ENCODE assay signal across 11 cellular contexts in the genomic region with DNA sequence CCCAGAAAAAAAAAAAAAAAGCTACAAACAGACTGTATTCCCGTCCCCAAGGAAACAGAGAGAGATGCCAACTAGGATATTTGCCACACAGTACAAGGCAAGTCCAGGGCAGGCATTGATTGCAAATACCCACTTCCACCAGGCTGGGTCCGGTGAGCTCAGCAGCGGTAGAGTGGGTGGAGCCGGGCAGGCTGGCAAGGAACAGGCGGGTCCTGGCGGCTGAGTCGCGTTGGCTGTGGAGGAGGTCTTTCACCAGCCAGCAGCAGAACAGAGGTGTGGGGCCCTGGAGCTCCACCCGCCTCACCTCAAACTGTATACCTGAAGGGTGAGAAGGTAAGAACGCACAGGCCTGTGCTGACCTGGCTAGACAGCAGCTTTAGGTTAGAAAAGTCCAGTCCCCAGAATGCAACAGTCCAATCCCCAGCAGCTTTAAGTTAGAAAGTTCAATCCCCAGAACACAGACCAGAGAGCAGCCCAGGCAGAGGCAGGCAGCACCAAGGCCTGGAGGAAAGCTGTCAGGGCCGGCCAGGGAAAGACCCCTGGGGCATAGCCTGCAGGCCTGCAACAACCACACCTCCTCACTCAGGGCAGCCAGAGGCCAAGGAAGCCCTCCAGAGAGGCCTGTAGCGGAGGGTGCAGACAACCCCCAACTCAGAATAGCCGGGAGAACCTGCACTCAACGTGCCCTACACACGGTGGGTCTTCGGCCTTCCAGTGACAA. TPM values are rescaled to one million over a fixed set of nuclear protein-coding genes. Genes with fewer than 3 reads are reported as not detected.
DNase-seq lines count a peak whose midpoint lies in the region; ATAC-seq, FAIRE-seq and TF ChIP-seq lines count a peak whose summit lies in the region.
"Had no signal": no experiment of that assay in that cellular context is flagged by ENCODE, and none has a peak within 500 bp of the region (broad histone marks: within the 10 kb centered on the region; RNA-seq: fewer than 3 reads in every experiment).

No MANE protein-coding gene starts in this region.

- intact Hi-C loops in activated naive CD4-positive, alpha-beta T cell treated with anti-CD3 and anti-CD28 coated beads for 36 hours (cut with micrococcal nuclease): no loop called here
- intact Hi-C loops in activated CD4-positive, alpha-beta memory T cell treated with anti-CD3 and anti-CD28 coated beads for 36 hours (cut with micrococcal nuclease): no loop called here
- intact Hi-C loops in kidney (cut with DNase I): no loop called here

- POLR2A ChIA-PET in activated CD4-positive, alpha-beta memory T cell treated with anti-CD3 and anti-CD28 coated beads for 36 hours (lab: Charles Lee): interaction anchor here (1.1 to 1.5 kb wide), 4 partner anchors 10 to 24 kb away, joined by 3 to 7 read pairs (median 4); a partner anchor contains a TSS

- H4K8ac ChIP-seq in mesenchymal stem cell (ENCODE audit: low read length): no peak overlapping the region

- peaks cover 42% of the 10 kb centered on the region for H3K36me3 Mint-ChIP-seq in activated naive CD4-positive, alpha-beta T cell treated with anti-CD3 and anti-CD28 coated beads for 36 hours (ENCODE audit: low read depth)
- peaks cover 62% of the 10 kb centered on the region for H3K36me3 Mint-ChIP-seq in activated CD4-positive, alpha-beta memory T cell treated with anti-CD3 and anti-CD28 coated beads for 36 hours
- peaks cover 53 to 73% of the 10 kb centered on the region in 2 donors for H3K36me3 Mint-ChIP-seq in stimulated activated naive B cell treated with anti-CD40 and anti-IgM and Interleukin-4, amounts not matched to agents 10 μg/mL and 1 μg/mL and 100 μg/mL, for 72 hours

- H2AFZ ChIP-seq in mesenchymal stem cell (ENCODE audit: low read depth, low read length): no peak overlapping the region

- no peak for TF ChIP-seq CTCF in kidney (IDR thresholded peaks at IDR 0.05; ENCODE audit: borderline replicate concordance, extremely low read depth, insufficient read depth)

- no peak overlapping the region for H3K14ac ChIP-seq in mesenchymal stem cell (ENCODE audit: low read length in 2 of 2)

- H3K4me3 Mint-ChIP-seq in activated naive CD4-positive, alpha-beta T cell treated with anti-CD3 and anti-CD28 coated beads for 36 hours: peak overlapping the region; percentile 47
- H3K4me3 Mint-ChIP-seq in activated CD4-positive, alpha-beta memory T cell treated with anti-CD3 and anti-CD28 coated beads for 36 hours: peak overlapping the region; percentile 77
- peak overlapping the region in 1 of 2 donors; percentile 8 for H3K4me3 Mint-ChIP-seq in stimulated activated naive B cell treated with anti-CD40 and anti-IgM and Interleukin-4, amounts not matched to agents 10 μg/mL and 1 μg/mL and 100 μg/mL, for 72 hours

- no peak overlapping the region for H2BK15ac ChIP-seq in mesenchymal stem cell (ENCODE audit: low read depth, poor library complexity, severe bottlenecking)

- H3K4me1 ChIP-seq in kidney (ENCODE audit: control insufficient read depth in 1 of 2, insufficient read depth in 1 of 2, low read depth in 1 of 2, low read length in 2 of 2) (no peaks in the 10 kb centered on the region), mesenchymal stem cell (ENCODE audit: control insufficient read depth, insufficient read depth, low read depth, low read length) (no peaks in the 10 kb centered on the region)
- H3K4me1 ChIP-seq: esophagus muscularis mucosa, right atrium auricular region had no signal

- no peak overlapping the region for H2BK5ac ChIP-seq in mesenchymal stem cell (ENCODE audit: low read depth, low read length, poor library complexity, severe bottlenecking)

- H3K36me3 ChIP-seq in kidney (ENCODE audit: control insufficient read depth in 1 of 2, insufficient read depth in 2 of 2, low read length in 2 of 2) (no peaks in the 10 kb centered on the region), mesenchymal stem cell (ENCODE audit: control insufficient read depth in 1 of 2, insufficient read depth in 2 of 2, low read depth in 1 of 2, low read length in 2 of 2) (peaks cover 21 to 26% of the 10 kb centered on the region in 2 experiments)
- H3K36me3 ChIP-seq: right atrium auricular region had no signal

- H3K18ac ChIP-seq in mesenchymal stem cell (ENCODE audit: low read depth in 1 of 2, low read length in 2 of 2): no peak overlapping the region

- no peak overlapping the region for H3K4me2 ChIP-seq in mesenchymal stem cell (ENCODE audit: low read length, poor library complexity, severe bottlenecking)

- ATAC-seq in stimulated activated naive B cell treated with anti-CD40 and anti-IgM and Interleukin-4, amounts not matched to agents 10 μg/mL and 1 μg/mL and 100 μg/mL, for 72 hours (replicated peaks): no peak
- ATAC-seq: K562 had no signal

- CTCF ChIA-PET in activated naive CD4-positive, alpha-beta T cell treated with anti-CD3 and anti-CD28 coated beads for 36 hours (lab: Charles Lee): interaction anchor here (1.1 to 1.2 kb wide), 2 partner anchors 18 to 45 kb away, joined by 3 to 4 read pairs; no protein-coding TSS in a partner anchor
- CTCF ChIA-PET in activated CD4-positive, alpha-beta memory T cell treated with anti-CD3 and anti-CD28 coated beads for 36 hours (lab: Charles Lee): interaction anchor here (0.6 to 2.0 kb wide), 4 partner anchors 10 to 46 kb away, joined by 4 to 7 read pairs (median 4); a partner anchor contains a TSS

- no peak overlapping the region for H3K4me3 ChIP-seq in kidney (ENCODE audit: low read length in 2 of 2)
- H3K4me3 ChIP-seq in mesenchymal stem cell (ENCODE audit: insufficient read depth in 1 of 2, low read depth in 1 of 2, low read length in 2 of 2): no peak overlapping the region
- H3K4me3 ChIP-seq: esophagus muscularis mucosa, K562, right atrium auricular region had no signal

- no peak overlapping the region for H3K27ac ChIP-seq in kidney (ENCODE audit: low read depth in 2 of 2, low read length in 2 of 2)
- H3K27ac ChIP-seq in mesenchymal stem cell (ENCODE audit: low read length, poor library complexity, severe bottlenecking): no peak overlapping the region
- H3K27ac ChIP-seq: esophagus muscularis mucosa, right atrium auricular region had no signal

- H3K23ac ChIP-seq in mesenchymal stem cell (ENCODE audit: low read length in 2 of 2): no peak overlapping the region

- no peak for DNase-seq in activated naive CD4-positive, alpha-beta T cell treated with anti-CD3 and anti-CD28 coated beads for 36 hours
- no peak for DNase-seq in activated naive CD4-positive, alpha-beta T cell treated with anti-CD3 and anti-CD28 coated beads, Interleukin-2, amount 50 U/mL, for 16 hours
- DNase-seq in activated CD4-positive, alpha-beta memory T cell treated with anti-CD3 and anti-CD28 coated beads for 36 hours: peak; percentile 78
- DNase-seq in kidney (peak; percentile 72), mesenchymal stem cell (no peak), SHP77 (lab: John Stamatoyannopoulos, UW) (no peak), kidney glomerular epithelial cell (lab: John Stamatoyannopoulos, UW) (no peak)
- no peak for DNase-seq in stimulated activated naive B cell treated with anti-CD40 and anti-IgM and Interleukin-4, amounts not matched to agents 10 μg/mL and 1 μg/mL and 100 μg/mL, for 72 hours

- no peak overlapping the region for H3K27ac Mint-ChIP-seq in activated naive CD4-positive, alpha-beta T cell treated with anti-CD3 and anti-CD28 coated beads for 36 hours
- peak overlapping the region; percentile 92 for H3K27ac Mint-ChIP-seq in activated CD4-positive, alpha-beta memory T cell treated with anti-CD3 and anti-CD28 coated beads for 36 hours
- H3K27ac Mint-ChIP-seq in stimulated activated naive B cell treated with anti-CD40 and anti-IgM and Interleukin-4, amounts not matched to agents 10 μg/mL and 1 μg/mL and 100 μg/mL, for 72 hours: peak overlapping the region; percentile 75

- no peak for FAIRE-seq in kidney (lab: Jason Lieb, UNC)
- FAIRE-seq: K562 had no signal

- no peak overlapping the region for H2BK120ac ChIP-seq in mesenchymal stem cell (ENCODE audit: low read depth, low read length)

- H4K91ac ChIP-seq in mesenchymal stem cell (ENCODE audit: low read length): no peak overlapping the region

- H3K4ac ChIP-seq in mesenchymal stem cell (ENCODE audit: low read depth in 1 of 2, low read length in 2 of 2): no peak overlapping the region

- no peak overlapping the region for H2AK5ac ChIP-seq in mesenchymal stem cell (ENCODE audit: low read length, severe bottlenecking)

- H3K9ac ChIP-seq in kidney (ENCODE audit: low read length in 2 of 2) (no peak overlapping the region), mesenchymal stem cell (ENCODE audit: low read length) (no peak overlapping the region)

- H3K27me3 ChIP-seq in mesenchymal stem cell (ENCODE audit: control insufficient read depth in 1 of 2, insufficient read depth in 1 of 2, low read length in 2 of 2): no peaks in the 10 kb centered on the region
- H3K27me3 ChIP-seq: esophagus muscularis mucosa, right atrium auricular region had no signal

- H2BK12ac ChIP-seq in mesenchymal stem cell (ENCODE audit: low read length in 2 of 2): no peak overlapping the region

- H3K9me3 Mint-ChIP-seq in activated naive CD4-positive, alpha-beta T cell treated with anti-CD3 and anti-CD28 coated beads for 36 hours: peaks cover 6% of the 10 kb centered on the region
- H3K9me3 Mint-ChIP-seq in activated CD4-positive, alpha-beta memory T cell treated with anti-CD3 and anti-CD28 coated beads for 36 hours: peaks cover 14% of the 10 kb centered on the region
- peaks cover 11 to 12% of the 10 kb centered on the region in 2 donors for H3K9me3 Mint-ChIP-seq in stimulated activated naive B cell treated with anti-CD40 and anti-IgM and Interleukin-4, amounts not matched to agents 10 μg/mL and 1 μg/mL and 100 μg/mL, for 72 hours

- WGBS in mesenchymal stem cell: 94% methylated on average over 14 of the region's 16 CpGs

- H3K9me3 ChIP-seq in kidney (ENCODE audit: control insufficient read depth in 1 of 2, low read length in 2 of 2): no peaks in the 10 kb centered on the region
- H3K9me3 ChIP-seq in mesenchymal stem cell (ENCODE audit: control insufficient read depth, low read length): peaks cover 13% of the 10 kb centered on the region
- H3K9me3 ChIP-seq: esophagus muscularis mucosa, right atrium auricular region had no signal

- H3K79me1 ChIP-seq in mesenchymal stem cell (replicated peaks; ENCODE audit: low read length, poor library complexity, severe bottlenecking): no peaks in the 10 kb centered on the region

- peaks cover 39% of the 10 kb centered on the region for H3K4me1 Mint-ChIP-seq in activated naive CD4-positive, alpha-beta T cell treated with anti-CD3 and anti-CD28 coated beads for 36 hours (ENCODE audit: low read depth)
- peaks cover 62% of the 10 kb centered on the region for H3K4me1 Mint-ChIP-seq in activated CD4-positive, alpha-beta memory T cell treated with anti-CD3 and anti-CD28 coated beads for 36 hours (ENCODE audit: low read depth)
- H3K4me1 Mint-ChIP-seq in stimulated activated naive B cell treated with anti-CD40 and anti-IgM and Interleukin-4, amounts not matched to agents 10 μg/mL and 1 μg/mL and 100 μg/mL, for 72 hours: peaks cover 19 to 35% of the 10 kb centered on the region in 2 donors

- no peaks in the 10 kb centered on the region for H3K27me3 Mint-ChIP-seq in activated naive CD4-positive, alpha-beta T cell treated with anti-CD3 and anti-CD28 coated beads for 36 hours (ENCODE audit: low read depth)
- no peaks in the 10 kb centered on the region for H3K27me3 Mint-ChIP-seq in activated CD4-positive, alpha-beta memory T cell treated with anti-CD3 and anti-CD28 coated beads for 36 hours
- H3K27me3 Mint-ChIP-seq in stimulated activated naive B cell treated with anti-CD40 and anti-IgM and Interleukin-4, amounts not matched to agents 10 μg/mL and 1 μg/mL and 100 μg/mL, for 72 hours: no peaks in the 10 kb centered on the region

RNA-seq across cellular contexts. Expression of a gene that starts 21.9 kb away (rescaled TPM):
- total RNA-seq in activated naive CD4-positive, alpha-beta T cell treated with anti-CD3 and anti-CD28 coated beads for 36 hours: 10 to 100 TPM; 35.0 to 38.6 TPM
- 10 to 100 TPM; 43.9 to 46.0 TPM for total RNA-seq in activated CD4-positive, alpha-beta memory T cell treated with anti-CD3 and anti-CD28 coated beads for 36 hours
- total RNA-seq in kidney: 41.5 TPM
- polyA plus RNA-seq in kidney (ENCODE audit: insufficient read depth, low read depth, low replicate concordance): 24.3 TPM
- 16.7 TPM for polyA plus RNA-seq in mesenchymal stem cell (2013, experiment 1 of 2)
- 15.7 TPM for polyA plus RNA-seq in mesenchymal stem cell (2013, experiment 2 of 2)

RNA-seq across cellular contexts. Expression of a gene that starts 25.3 kb away (rescaled TPM):
- 10 to 100 TPM; 71.5 to 72.0 TPM for total RNA-seq in activated naive CD4-positive, alpha-beta T cell treated with anti-CD3 and anti-CD28 coated beads for 36 hours
- 100 to 1,000 TPM in 1 of 2 experiments, 10 to 100 TPM in 1; 86.1 to 100 TPM for total RNA-seq in activated CD4-positive, alpha-beta memory T cell treated with anti-CD3 and anti-CD28 coated beads for 36 hours
- total RNA-seq in kidney: 26.0 TPM
- 3.1 TPM for polyA plus RNA-seq in kidney (ENCODE audit: insufficient read depth, low read depth, low replicate concordance)
- 1.9 TPM for polyA plus RNA-seq in mesenchymal stem cell (2013, experiment 1 of 2)
- 1.7 TPM for polyA plus RNA-seq in mesenchymal stem cell (2013, experiment 2 of 2)

RNA-seq across cellular contexts. Expression of a gene that starts 26.3 kb away (rescaled TPM):
- 10 to 100 TPM; 91.2 to 93.8 TPM for total RNA-seq in activated naive CD4-positive, alpha-beta T cell treated with anti-CD3 and anti-CD28 coated beads for 36 hours
- total RNA-seq in activated CD4-positive, alpha-beta memory T cell treated with anti-CD3 and anti-CD28 coated beads for 36 hours: 100 to 1,000 TPM; 123 to 132 TPM
- total RNA-seq in kidney: 64.6 TPM
- polyA plus RNA-seq in kidney (ENCODE audit: insufficient read depth, low read depth, low replicate concordance): 94.9 TPM
- polyA plus RNA-seq in mesenchymal stem cell (2013, experiment 1 of 2): 88.4 TPM
- polyA plus RNA-seq in mesenchymal stem cell (2013, experiment 2 of 2): 85.6 TPM

Comparison
In these comparisons a context has a peak if more than half of its experiments do, and no peak if none do; other contexts are left out.
1. DNase-seq: peak in activated CD4-positive, alpha-beta memory T cell treated with anti-CD3 and anti-CD28 coated beads for 36 hours (single experiment) and kidney (single experiment); none in activated naive CD4-positive, alpha-beta T cell treated with anti-CD3 and anti-CD28 coated beads for 36 hours (single experiment), activated naive CD4-positive, alpha-beta T cell treated with anti-CD3 and anti-CD28 coated beads, Interleukin-2, amount 50 U/mL, for 16 hours (single experiment), stimulated activated naive B cell treated with anti-CD40 and anti-IgM and Interleukin-4, amounts not matched to agents 10 μg/mL and 1 μg/mL and 100 μg/mL, for 72 hours (single experiment), mesenchymal stem cell (single experiment), SHP77 (0 of 2) and kidney glomerular epithelial cell (single experiment).